ENCODE assay signal across 8 cellular contexts in genomic region chrX:104166735-104167436, GRCh38. TPM values are rescaled to one million over a fixed set of nuclear protein-coding genes. Genes with fewer than 3 reads are reported as not detected.
DNase-seq lines count a peak whose midpoint lies in the region; ATAC-seq and TF ChIP-seq lines count a peak whose summit lies in the region.

No MANE protein-coding gene starts in this region.

- H3K4me3 ChIP-seq in LNCaP clone FGC (ENCODE audit: low read depth, low read length) (peak overlapping the region; percentile 77), colonic mucosa (peak overlapping the region; percentile 62)

- H3K36me3 Mint-ChIP-seq in naive B cell = peaks cover 0 to 7% of the 10 kb centered on the region in 2 donors

- TF ChIP-seq CTCF in LNCaP clone FGC (IDR thresholded peaks at IDR 0.05; ENCODE audit: control insufficient read depth, extremely low read depth, insufficient read depth) (no peak), colonic mucosa (IDR thresholded peaks at IDR 0.05) (no peak)

- H3K9me3 ChIP-seq in colonic mucosa = no peaks in the 10 kb centered on the region

- H3K4me1 ChIP-seq in colonic mucosa = no peaks in the 10 kb centered on the region

- peaks cover 25 to 31% (median 28%) of the 10 kb centered on the region in 3 donors for H3K4me1 Mint-ChIP-seq in naive B cell

- H3K4me3 Mint-ChIP-seq in naive B cell = peak overlapping the region; percentile 71 to 89 (median 76)

- H3K27me3 Mint-ChIP-seq in naive B cell = no peaks in the 10 kb centered on the region

- ATAC-seq in naive B cell (ENCODE audit: low read depth in 2 of 2) (no peak), GM19351 (IDR thresholded peaks at IDR 0.05; ENCODE audit: unreplicated experiment) (no peak), HG03442 (IDR thresholded peaks at IDR 0.05; ENCODE audit: unreplicated experiment) (no peak)

- peak overlapping the region; percentile 80 for H3K27ac ChIP-seq in colonic mucosa

- H3K27ac Mint-ChIP-seq in naive B cell = peak overlapping the region in 3 of 6 donors; percentile 61 to 84 (median 70)

- peaks cover 0 to 5% (median 0%) of the 10 kb centered on the region in 7 donors for H3K9me3 Mint-ChIP-seq in naive B cell

- H3K27me3 ChIP-seq in colonic mucosa = no peaks in the 10 kb centered on the region

- H3K36me3 ChIP-seq in colonic mucosa = no peaks in the 10 kb centered on the region

- peak overlapping the region; percentile 70 to 82 for H3K9ac ChIP-seq in colonic mucosa (ENCODE audit: low read depth in 2 of 2, low read length in 2 of 2)

- intact Hi-C loops in colonic mucosa (cut with DNase I) = no loop called here

- peak; percentile 18 for DNase-seq in EL
- DNase-seq in LNCaP clone FGC (ENCODE audit: low read depth) = no peak
- peak; percentile 35 for DNase-seq in colonic mucosa
- DNase-seq in naive B cell = no peak
- no peak for DNase-seq in DMS153 (lab: John Stamatoyannopoulos, UW)
- no peak for DNase-seq in NCI-H2029 (lab: John Stamatoyannopoulos, UW)

RNA-seq across cellular contexts. Expression of gene FAM199X, which starts 0.6 kb away (rescaled TPM):
- total RNA-seq in colonic mucosa = 10 to 100 TPM; 20.9 to 29.3 TPM
- polyA plus RNA-seq in naive B cell (ENCODE audit: low read depth in 6 of 6) = 10 to 100 TPM in 5 of 6 donors, 1 to 10 TPM in 1; 8.5 to 14.4 (median 12.5) TPM

RNA-seq across cellular contexts. Expression of gene SLC25A53, which starts 10.1 kb away (rescaled TPM):
- 1 to 10 TPM; 7.5 to 8.6 TPM for total RNA-seq in colonic mucosa
- 10 to 100 TPM; 11.1 to 14.7 (median 12.9) TPM for polyA plus RNA-seq in naive B cell (ENCODE audit: low read depth in 6 of 6)

RNA-seq across cellular contexts. Expression of gene ZCCHC18, which starts 54.6 kb away (rescaled TPM):
- under 1 TPM in 1 of 2 donors, not detected in 1; 0.98 TPM for total RNA-seq in colonic mucosa
- 10 to 100 TPM; 14.1 to 30.6 (median 23.5) TPM for polyA plus RNA-seq in naive B cell (ENCODE audit: low read depth in 6 of 6)

Comparison
In these comparisons a context has a peak if more than half of its experiments do, and no peak if none do; other contexts are left out.
1. DNase-seq: peak in EL (single experiment) and colonic mucosa (single experiment); none in LNCaP clone FGC (single experiment), naive B cell (single experiment), DMS153 (single experiment) and NCI-H2029 (single experiment).